15 cellular contexts compared by ENCODE assay signal in the genomic region with DNA sequence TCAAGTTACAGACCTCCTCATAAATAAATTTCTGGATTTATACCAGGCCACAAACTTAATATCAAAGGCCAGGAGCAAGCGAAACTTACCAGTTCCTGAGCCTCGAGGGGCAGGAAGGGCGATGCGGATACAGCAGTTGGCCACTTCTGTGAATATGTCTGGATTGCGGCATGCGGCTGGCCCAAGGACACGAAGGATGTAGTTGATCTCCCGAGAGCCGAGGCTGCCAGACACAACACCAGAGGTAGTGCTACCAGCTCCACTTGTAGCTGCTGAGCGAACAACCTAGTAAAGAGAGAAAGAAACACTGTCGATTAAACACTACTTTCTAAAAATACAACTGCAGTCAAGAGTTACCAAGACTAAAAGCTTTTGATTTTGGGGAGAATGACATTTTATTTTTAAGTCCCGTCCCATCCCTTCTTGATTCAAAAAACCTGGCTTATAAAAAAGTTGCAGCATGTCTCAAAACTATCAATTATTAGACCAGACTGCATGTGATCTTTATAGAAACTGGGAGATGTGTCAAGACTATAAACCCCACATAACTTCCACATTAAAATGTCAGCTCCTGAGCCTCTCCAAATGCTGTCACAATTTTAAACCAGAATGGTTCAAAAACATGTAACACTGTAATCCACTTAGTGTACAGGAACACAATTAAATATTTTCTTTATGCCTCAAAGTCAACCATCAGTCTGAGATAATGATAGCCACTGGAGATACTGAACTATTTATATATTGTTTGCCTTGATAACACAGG.
DNase-seq lines count a peak whose midpoint lies in the region; ATAC-seq and TF ChIP-seq lines count a peak whose summit lies in the region.
"Had no signal": no experiment of that assay in that cellular context is flagged by ENCODE, and none has a peak within 500 bp of the region (broad histone marks: within the 10 kb centered on the region; RNA-seq: fewer than 3 reads in every experiment).

No MANE protein-coding gene starts in this region.

- H3K36me3 ChIP-seq in HEK293 (ENCODE audit: control insufficient read depth in 2 of 2, insufficient read depth in 1 of 2, low read length in 2 of 2) = peaks cover 57 to 74% of the 10 kb centered on the region in 2 experiments
- peaks cover 43% of the 10 kb centered on the region for H3K36me3 ChIP-seq in osteoblast (ENCODE audit: insufficient read depth, low read length)

- H3K4me3 ChIP-seq in HEK293 (ENCODE audit: low read depth, low read length) = no peak overlapping the region
- H3K4me3 ChIP-seq in fibroblast of villous mesenchyme (ENCODE audit: low read depth, low read length) = no peak overlapping the region
- H3K4me3 ChIP-seq in osteoblast (ENCODE audit: insufficient read depth, low read length) = no peak overlapping the region
- H3K4me3 ChIP-seq: BLaER1 had no signal

- TF ChIP-seq CTCF in HEK293 (tag by site-specific recombination; IDR thresholded peaks at IDR 0.05) (no peak), fibroblast of villous mesenchyme (IDR thresholded peaks at IDR 0.05; ENCODE audit: insufficient read depth, low read depth, low read length) (no peak), osteoblast (IDR thresholded peaks at IDR 0.05; ENCODE audit: extremely low read depth, low read depth, low read length) (no peak)

- peaks cover 6% of the 10 kb centered on the region for H3K79me2 ChIP-seq in osteoblast (ENCODE audit: insufficient read depth, low read length)

- H3K4me1 ChIP-seq in HEK293 (ENCODE audit: control insufficient read depth, insufficient read depth, low read length) = no peaks in the 10 kb centered on the region
- H3K4me1 ChIP-seq in osteoblast (ENCODE audit: insufficient read depth, low read length) = no peaks in the 10 kb centered on the region
- H3K4me1 ChIP-seq: BLaER1, Caco-2 had no signal

- H3K27me3 ChIP-seq in osteoblast (ENCODE audit: insufficient read depth, low read length) = no peaks in the 10 kb centered on the region

- POLR2A ChIA-PET in HEK293 (lab: Yijun Ruan, JAX) = no interaction called here

- no peak overlapping the region for H3K4me2 ChIP-seq in osteoblast (ENCODE audit: insufficient read depth, low read length)
- H3K4me2 ChIP-seq: BLaER1 had no signal

- intact Hi-C loops in Right ventricle myocardium superior (cut with DNase I) (no loop called here), left cardiac atrium (cut with DNase I) (no loop called here)

- DNase-seq in Right ventricle myocardium superior (no peak), left cardiac atrium (no peak), fibroblast of villous mesenchyme (ENCODE audit: low read depth) (peak; percentile 52), osteoblast (ENCODE audit: insufficient read length, low spot score, missing footprints) (peak; percentile 79), NOMO-1 treated with DMSO at 0.1 percent for 48 hours (lab: John Stamatoyannopoulos, UW; ENCODE audit: unreplicated experiment) (no peak)
- DNase-seq in stimulated activated CD4-positive, alpha-beta T cell treated with anti-CD3 and anti-CD28 coated beads, Interleukin-12 subunit alpha, Interleukin-12 subunit beta, amount 100 ng/mL, for 4 hours = no peak
- DNase-seq: 8988T; AML-193; Caco-2; CD8-positive, alpha-beta memory T cell; DND-41; GDM1; HCEC 1CT had no signal

- H3K27ac ChIP-seq in HEK293 (ENCODE audit: extremely low read depth, low read depth, low read length) (no peak overlapping the region), osteoblast (ENCODE audit: low read depth, low read length) (no peak overlapping the region)
- H3K27ac ChIP-seq: BLaER1 had no signal

- H4K20me1 ChIP-seq in osteoblast (ENCODE audit: insufficient read depth, low read length) = peaks cover 3% of the 10 kb centered on the region

- CTCF ChIA-PET in HEK293 (lab: Yijun Ruan, JAX) = interaction anchor here (0.7 to 1.2 kb wide), 3 partner anchors 51 to 249 kb away, joined by 3 read pairs; no protein-coding TSS in a partner anchor

- no peak overlapping the region for H2AFZ ChIP-seq in osteoblast (ENCODE audit: low read length)

- H3K9me3 ChIP-seq in HEK293 (ENCODE audit: control insufficient read depth, insufficient read depth, low read depth, low read length) (no peaks in the 10 kb centered on the region), osteoblast (ENCODE audit: low read depth, low read length) (no peaks in the 10 kb centered on the region)

- ATAC-seq in Right ventricle myocardium superior (ENCODE audit: poor library complexity) = peak; percentile 59
- ATAC-seq in left cardiac atrium = no peak

TF ChIP-seq in HEK293, 187 proteins besides CTCF, POLR2A, EP300 and RAD21:
- peak; percentile 88 for TF ChIP-seq ZNF660 (tag by site-specific recombination; IDR thresholded peaks at IDR 0.05)
- TF ChIP-seq ZNF626 (tag by site-specific recombination; IDR thresholded peaks at IDR 0.05) = no peak

Comparison
In these comparisons a context has a peak if more than half of its experiments do, and no peak if none do; other contexts are left out.
1. DNase-seq: peak in fibroblast of villous mesenchyme (single experiment) and osteoblast (single experiment); none in Right ventricle myocardium superior (single experiment), left cardiac atrium (single experiment), NOMO-1 treated with DMSO at 0.1 percent for 48 hours (single experiment) and stimulated activated CD4-positive, alpha-beta T cell treated with anti-CD3 and anti-CD28 coated beads, Interleukin-12 subunit alpha, Interleukin-12 subunit beta, amount 100 ng/mL, for 4 hours (single experiment).